In genomic region chr21:30256100-30256499, GRCh38 we compare ENCODE assay signal across 29 cellular contexts. TPM values are rescaled to one million over a fixed set of nuclear protein-coding genes. Genes with fewer than 3 reads are reported as not detected.
A peak's percentile ranks its signal among the peaks of the same experiment; 100 is the strongest.
DNase-seq lines count a peak whose midpoint lies in the region; ATAC-seq, FAIRE-seq and TF ChIP-seq lines count a peak whose summit lies in the region.
"Had no signal": no experiment of that assay in that cellular context is flagged by ENCODE, and none has a peak within 500 bp of the region (broad histone marks: within the 10 kb centered on the region; RNA-seq: fewer than 3 reads in every experiment).

No MANE protein-coding gene starts in this region.

- no peak overlapping the region for H3K27ac ChIP-seq in mammary epithelial cell (ENCODE audit: insufficient read depth, low read depth, low read length)
- peak overlapping the region; percentile 92 for H3K27ac ChIP-seq in foreskin keratinocyte
- H3K27ac ChIP-seq in HepG2 (ENCODE audit: extremely low read length, insufficient read depth, low read length) = no peak overlapping the region
- H3K27ac ChIP-seq: SJSA1 had no signal

- H2AFZ ChIP-seq in mammary epithelial cell (ENCODE audit: low read depth, low read length) (peak overlapping the region; percentile 51), HepG2 (ENCODE audit: low read length) (no peak overlapping the region)
- H2AFZ ChIP-seq: GM23338 had no signal

- no peaks in the 10 kb centered on the region for H3K27me3 ChIP-seq in mammary epithelial cell (ENCODE audit: insufficient read depth, low read length)
- no peaks in the 10 kb centered on the region for H3K27me3 ChIP-seq in foreskin keratinocyte
- no peaks in the 10 kb centered on the region for H3K27me3 ChIP-seq in HepG2 (ENCODE audit: control insufficient read depth in 1 of 2, insufficient read depth in 2 of 2, low read length in 2 of 2)
- H3K27me3 ChIP-seq: SJSA1 had no signal

- H3K36me3 ChIP-seq in mammary epithelial cell (ENCODE audit: insufficient read depth, low read length) = no peaks in the 10 kb centered on the region
- no peaks in the 10 kb centered on the region for H3K36me3 ChIP-seq in HepG2 (replicated peaks in 1 of 2; ENCODE audit: control insufficient read depth in 1 of 2, insufficient read depth in 2 of 2, low read length in 2 of 2)
- H3K36me3 ChIP-seq: SJSA1 had no signal

- H3K79me2 ChIP-seq in mammary epithelial cell (ENCODE audit: insufficient read depth, low read length) = no peaks in the 10 kb centered on the region
- H3K79me2 ChIP-seq in HepG2 (ENCODE audit: insufficient read depth, low read length) = no peaks in the 10 kb centered on the region

- FAIRE-seq in HepG2 (lab: Jason Lieb, UNC) = no peak
- FAIRE-seq: D721Med, GM18507, K562 had no signal

- peak; percentile 96 for ATAC-seq in foreskin keratinocyte
- no peak for ATAC-seq in HepG2
- ATAC-seq: GM23338, K562 had no signal

- POLR2A ChIA-PET in HepG2 (lab: Yijun Ruan, JAX) = no interaction called here

- 60% methylated on average over 4 of the region's 4 CpGs for WGBS in mammary epithelial cell (ENCODE audit: low coverage, missing lambda C conversion rate)
- 40% methylated on average over 4 of the region's 4 CpGs for WGBS in HepG2 (ENCODE audit: low lambda C conversion rate)

- no peak for TF ChIP-seq RAD21 in HepG2 (CRISPR knock-in tag; IDR thresholded peaks at IDR 0.05)

- TF ChIP-seq CTCF in mammary epithelial cell (conservative IDR thresholded peaks at IDR 0.05 in 1 of 2, IDR thresholded peaks at IDR 0.05 in 1 of 2; ENCODE audit: extremely low read depth in 1 of 2, insufficient read depth in 1 of 2, low read depth in 1 of 2, low read length in 2 of 2) = no peak
- no peak for TF ChIP-seq CTCF in foreskin keratinocyte (conservative IDR thresholded peaks at IDR 0.05)
- no peak for TF ChIP-seq CTCF in nephron progenitor cell (IDR thresholded peaks at IDR 0.05)
- no peak for TF ChIP-seq CTCF in HepG2 (CRISPR knock-in tag; IDR thresholded peaks at IDR 0.05)

- H3K4me1 Mint-ChIP-seq in nephron progenitor cell = peaks cover 5% of the 10 kb centered on the region
- H3K4me1 Mint-ChIP-seq: GM23338 had no signal

- no peaks in the 10 kb centered on the region for H3K27me3 Mint-ChIP-seq in nephron progenitor cell (ENCODE audit: low read depth, poor library complexity)

- H3K9ac ChIP-seq in mammary epithelial cell (ENCODE audit: insufficient read depth, low read length) (no peak overlapping the region), HepG2 (ENCODE audit: insufficient read depth, low read depth, low read length) (no peak overlapping the region)

- H3K4me3 ChIP-seq in mammary epithelial cell (replicated peaks in 1 of 3; ENCODE audit: insufficient read depth in 1 of 3, low read depth in 2 of 3, low read length in 3 of 3) = no peak overlapping the region
- no peak overlapping the region for H3K4me3 ChIP-seq in HepG2 (replicated peaks in 1 of 3; ENCODE audit: insufficient read depth in 1 of 3, low read depth in 2 of 3, low read length in 3 of 3)
- H3K4me3 ChIP-seq: GM23338, K562, SJSA1 had no signal

- in situ Hi-C loops in mammary epithelial cell (cut with MboI; ENCODE audit: low sequenced_read_pairs in 2 of 2) (no loop called here), HepG2 (cut with HindIII; ENCODE audit: extremely low pct_ligation_motif_present, low pct_unique_long_range_greater_than_20kb) (no loop called here)

- H4K20me1 ChIP-seq in mammary epithelial cell (ENCODE audit: insufficient read depth, low read length) = no peaks in the 10 kb centered on the region
- no peaks in the 10 kb centered on the region for H4K20me1 ChIP-seq in HepG2 (ENCODE audit: insufficient read depth, low read length)

- intact Hi-C loops in mammary epithelial cell (cut with micrococcal nuclease) (loop anchor here (2.0 kb wide), 1 partner anchor 49 kb away; no protein-coding TSS in a partner anchor), HepG2 (cut with micrococcal nuclease; ENCODE audit: unreplicated experiment) (no loop called here)

- no TSS peak for BruUV-seq in mammary epithelial cell (replicated peaks; lab: Mats Ljungman, UMichigan)
- BruUV-seq in HepG2 (replicated peaks; lab: Mats Ljungman, UMichigan) = no TSS peak

- peak; percentile 23 for DNase-seq in A172 (ENCODE audit: low spot score)
- peak; percentile 88 for DNase-seq in mammary epithelial cell
- DNase-seq in foreskin keratinocyte = peak in 1 of 2 donors; percentile 35
- DNase-seq in nephron progenitor cell = no peak
- no peak for DNase-seq in HepG2 (ENCODE audit: low spot score)
- DNase-seq in activated CD4-positive, CD25-positive, alpha-beta regulatory T cell (lab: John Stamatoyannopoulos, UW) = no peak
- DNase-seq in NCI-H1092 treated with DMSO at 0.1 percent for 48 hours (lab: John Stamatoyannopoulos, UW) = no peak
- no peak for DNase-seq in effector CD8-positive, alpha-beta T cell (lab: John Stamatoyannopoulos, UW)
- DNase-seq: 8988T; H9; HFFc6; Kasumi-1; MV-4-11; NCI-H2029; NCI-H446 treated with DMSO at 0.1 percent for 48 hours; NCI-H526; NCI-H82; NK-92 treated with Interleukin-12 subunit alpha and Interleukin-12 subunit beta, amount 100 ng/mL, for 24 hours; Right ventricle myocardium superior; RPMI8226 had no signal

- CTCF ChIA-PET in mammary epithelial cell (lab: Charles Lee; ENCODE audit: low non-redundant PET) = no interaction called here
- CTCF ChIA-PET in HepG2 (lab: Yijun Ruan, JAX; ENCODE audit: low intra/inter-chr PET ratio, low total read pairs) = no interaction called here

- H3K9me3 Mint-ChIP-seq in nephron progenitor cell = no peaks in the 10 kb centered on the region
- H3K9me3 Mint-ChIP-seq: GM23338, H9 had no signal

- H3K9me3 ChIP-seq in mammary epithelial cell (replicated peaks; ENCODE audit: insufficient read depth, low read length) (no peaks in the 10 kb centered on the region), HepG2 (ENCODE audit: low read length) (peaks cover 76% of the 10 kb centered on the region)
- H3K9me3 ChIP-seq: SJSA1 had no signal

- peak overlapping the region; percentile 81 for H3K27ac Mint-ChIP-seq in nephron progenitor cell
- H3K27ac Mint-ChIP-seq: GM23338, H9, HFFc6 had no signal

- H3K4me3 Mint-ChIP-seq in nephron progenitor cell = no peak overlapping the region
- H3K4me3 Mint-ChIP-seq: GM23338, H9, HFFc6 had no signal

- no peaks in the 10 kb centered on the region for H3K36me3 Mint-ChIP-seq in nephron progenitor cell (ENCODE audit: low read depth)

- TF ChIP-seq POLR2A in HepG2 (IDR thresholded peaks at IDR 0.05; ENCODE audit: insufficient read depth in 1 of 2, low read depth in 2 of 2, low read length in 2 of 2) = no peak

- TF ChIP-seq EP300 in HepG2 (IDR thresholded peaks at IDR 0.05; ENCODE audit: low read depth in 2 of 2, low read length in 2 of 2) = no peak
- TF ChIP-seq EP300 in HepG2 (CRISPR knock-in tag; IDR thresholded peaks at IDR 0.05; ENCODE audit: borderline replicate concordance) = no peak

- H3K4me1 ChIP-seq in mammary epithelial cell (ENCODE audit: insufficient read depth, low read length) (no peaks in the 10 kb centered on the region), foreskin keratinocyte (peaks cover 5% of the 10 kb centered on the region), HepG2 (ENCODE audit: insufficient read depth, low read length) (no peaks in the 10 kb centered on the region)
- H3K4me1 ChIP-seq: SJSA1 had no signal

- dilution Hi-C loops in mammary epithelial cell (cut with HindIII; ENCODE audit: low sequenced_read_pairs) = loop anchor here (25.0 kb wide), 1 partner anchor 219 kb away; no protein-coding TSS in a partner anchor

- no peak overlapping the region for H3K4me2 ChIP-seq in mammary epithelial cell (ENCODE audit: insufficient read depth, low read depth, low read length)
- H3K4me2 ChIP-seq in HepG2 (ENCODE audit: low read depth, low read length) = no peak overlapping the region
- H3K4me2 ChIP-seq: GM23338 had no signal

RNA-seq across cellular contexts. Expression of gene KRTAP24-1, which starts 26.6 kb away (rescaled TPM):
- total RNA-seq in A172 (2014; rRNA removed; shearing (Covaris generic)) = not detected in 2 replicates
- total RNA-seq in mammary epithelial cell (not detected), foreskin keratinocyte (not detected in 2 replicates), HepG2 (2016; rRNA removed; fragmentation: Illumina TruSeq; extraction: Trizol) (not detected in 2 replicates)
- polyA plus RNA-seq in mammary epithelial cell (not detected), foreskin keratinocyte (not detected in 2 replicates), HepG2 (2011; rRNA removed) (not detected in 2 replicates)
- not detected for polyA minus RNA-seq in mammary epithelial cell
- total RNA-seq in HepG2 (2016; cell fraction: cytosol; rRNA removed; fragmentation: Illumina TruSeq; extraction: Trizol; ENCODE audit: low read depth) = not detected in 2 replicates
- total RNA-seq in HepG2 (2016; cell fraction: insoluble cytoplasmic fraction; rRNA removed; fragmentation: Illumina TruSeq; extraction: Trizol) = not detected in 2 replicates
- not detected in 2 replicates for total RNA-seq in HepG2 (2016; cell fraction: membrane; rRNA removed; fragmentation: Illumina TruSeq; extraction: Trizol)
- total RNA-seq in HepG2 (2016; cell fraction: nucleus; rRNA removed; fragmentation: Illumina TruSeq; extraction: Trizol) = not detected in 2 replicates
- polyA plus RNA-seq in HepG2 (2011; cell fraction: cytosol; rRNA removed) = not detected in 2 replicates
- polyA plus RNA-seq in HepG2 (2011; cell fraction: nucleus; rRNA removed) = not detected in 2 replicates
- not detected in 2 replicates for polyA plus RNA-seq in HepG2 (2012)
- not detected in 2 replicates for polyA plus RNA-seq in HepG2 (2016; cell fraction: cytosol; fragmentation: Illumina TruSeq; extraction: Trizol; ENCODE audit: low read depth)
- not detected in 2 replicates for polyA plus RNA-seq in HepG2 (2016; cell fraction: insoluble cytoplasmic fraction; fragmentation: Illumina TruSeq; extraction: Trizol; ENCODE audit: low read depth)
- not detected in 2 replicates for polyA plus RNA-seq in HepG2 (2016; cell fraction: membrane; fragmentation: Illumina TruSeq; extraction: Trizol; ENCODE audit: low read depth)
- polyA plus RNA-seq in HepG2 (2016; cell fraction: nucleus; fragmentation: Illumina TruSeq; extraction: Trizol; ENCODE audit: insufficient read depth, low read depth) = not detected in 2 replicates
- polyA minus RNA-seq in HepG2 (2011; rRNA and poly(A)+ RNA removed; ENCODE audit: low replicate concordance) = not detected in 2 replicates
- polyA minus RNA-seq in HepG2 (2011; cell fraction: cytosol; rRNA and poly(A)+ RNA removed) = not detected in 2 replicates
- polyA minus RNA-seq in HepG2 (2011; cell fraction: nucleus; rRNA and poly(A)+ RNA removed) = not detected in 2 replicates
- total RNA-seq: G401, GM23338, H9, HFFc6, HT1080, K562, M059J, Right ventricle myocardium superior, SJSA1 had no signal
- polyA plus RNA-seq: BJ, GM23338, K562 had no signal

RNA-seq across cellular contexts. Expression of gene KRTAP25-1, which starts 33.2 kb away (rescaled TPM):
- total RNA-seq in A172 (2014; rRNA removed; shearing (Covaris generic)) = not detected in 2 replicates
- total RNA-seq in mammary epithelial cell = not detected
- polyA plus RNA-seq in mammary epithelial cell = not detected
- polyA minus RNA-seq in mammary epithelial cell = not detected
- not detected in 2 replicates for total RNA-seq in foreskin keratinocyte
- not detected in 2 replicates for polyA plus RNA-seq in foreskin keratinocyte
- total RNA-seq in HepG2 (2016; rRNA removed; fragmentation: Illumina TruSeq; extraction: Trizol) = not detected in 2 replicates
- not detected in 2 replicates for total RNA-seq in HepG2 (2016; cell fraction: cytosol; rRNA removed; fragmentation: Illumina TruSeq; extraction: Trizol; ENCODE audit: low read depth)
- total RNA-seq in HepG2 (2016; cell fraction: insoluble cytoplasmic fraction; rRNA removed; fragmentation: Illumina TruSeq; extraction: Trizol) = not detected in 2 replicates
- total RNA-seq in HepG2 (2016; cell fraction: membrane; rRNA removed; fragmentation: Illumina TruSeq; extraction: Trizol) = not detected in 2 replicates
- not detected in 2 replicates for total RNA-seq in HepG2 (2016; cell fraction: nucleus; rRNA removed; fragmentation: Illumina TruSeq; extraction: Trizol)
- polyA plus RNA-seq in HepG2 (2011; rRNA removed) = not detected in 2 replicates
- polyA plus RNA-seq in HepG2 (2011; cell fraction: cytosol; rRNA removed) = not detected in 2 replicates
- not detected in 2 replicates for polyA plus RNA-seq in HepG2 (2011; cell fraction: nucleus; rRNA removed)
- polyA plus RNA-seq in HepG2 (2012) = not detected in 2 replicates
- not detected in 2 replicates for polyA plus RNA-seq in HepG2 (2016; cell fraction: cytosol; fragmentation: Illumina TruSeq; extraction: Trizol; ENCODE audit: low read depth)
- polyA plus RNA-seq in HepG2 (2016; cell fraction: insoluble cytoplasmic fraction; fragmentation: Illumina TruSeq; extraction: Trizol; ENCODE audit: low read depth) = not detected in 2 replicates
- not detected in 2 replicates for polyA plus RNA-seq in HepG2 (2016; cell fraction: membrane; fragmentation: Illumina TruSeq; extraction: Trizol; ENCODE audit: low read depth)
- polyA plus RNA-seq in HepG2 (2016; cell fraction: nucleus; fragmentation: Illumina TruSeq; extraction: Trizol; ENCODE audit: insufficient read depth, low read depth) = not detected in 2 replicates
- not detected in 2 replicates for polyA minus RNA-seq in HepG2 (2011; rRNA and poly(A)+ RNA removed; ENCODE audit: low replicate concordance)
- polyA minus RNA-seq in HepG2 (2011; cell fraction: cytosol; rRNA and poly(A)+ RNA removed) = not detected in 2 replicates
- not detected in 2 replicates for polyA minus RNA-seq in HepG2 (2011; cell fraction: nucleus; rRNA and poly(A)+ RNA removed)
- total RNA-seq: G401, GM23338, H9, HFFc6, HT1080, K562, M059J, Right ventricle myocardium superior, SJSA1 had no signal
- polyA plus RNA-seq: BJ, GM23338, K562 had no signal

RNA-seq across cellular contexts. Expression of gene CLDN8, which starts 40.2 kb away (rescaled TPM):
- not detected in 2 replicates for total RNA-seq in A172 (2014; rRNA removed; shearing (Covaris generic))
- 1 to 10 TPM in 1 of 2 donors, not detected in 1; 1.3 TPM for total RNA-seq in mammary epithelial cell
- polyA plus RNA-seq in mammary epithelial cell = 0.06 TPM
- polyA minus RNA-seq in mammary epithelial cell = not detected
- total RNA-seq in foreskin keratinocyte = not detected in 2 replicates
- not detected in 2 replicates for polyA plus RNA-seq in foreskin keratinocyte
- total RNA-seq in HepG2 (2016; rRNA removed; fragmentation: Illumina TruSeq; extraction: Trizol) = not detected in 2 replicates
- not detected in 2 replicates for total RNA-seq in HepG2 (2016; cell fraction: cytosol; rRNA removed; fragmentation: Illumina TruSeq; extraction: Trizol; ENCODE audit: low read depth)
- not detected in 2 replicates for total RNA-seq in HepG2 (2016; cell fraction: insoluble cytoplasmic fraction; rRNA removed; fragmentation: Illumina TruSeq; extraction: Trizol)
- not detected in 2 replicates for total RNA-seq in HepG2 (2016; cell fraction: membrane; rRNA removed; fragmentation: Illumina TruSeq; extraction: Trizol)
- total RNA-seq in HepG2 (2016; cell fraction: nucleus; rRNA removed; fragmentation: Illumina TruSeq; extraction: Trizol) = not detected in 2 replicates
- polyA plus RNA-seq in HepG2 (2011; rRNA removed) = not detected in 2 replicates
- polyA plus RNA-seq in HepG2 (2011; cell fraction: cytosol; rRNA removed) = not detected in 2 replicates
- not detected in 2 replicates for polyA plus RNA-seq in HepG2 (2011; cell fraction: nucleus; rRNA removed)
- polyA plus RNA-seq in HepG2 (2012) = not detected in 2 replicates
- not detected in 2 replicates for polyA plus RNA-seq in HepG2 (2016; cell fraction: cytosol; fragmentation: Illumina TruSeq; extraction: Trizol; ENCODE audit: low read depth)
- polyA plus RNA-seq in HepG2 (2016; cell fraction: insoluble cytoplasmic fraction; fragmentation: Illumina TruSeq; extraction: Trizol; ENCODE audit: low read depth) = not detected in 2 replicates
- polyA plus RNA-seq in HepG2 (2016; cell fraction: membrane; fragmentation: Illumina TruSeq; extraction: Trizol; ENCODE audit: low read depth) = not detected in 2 replicates
- not detected in 2 replicates for polyA plus RNA-seq in HepG2 (2016; cell fraction: nucleus; fragmentation: Illumina TruSeq; extraction: Trizol; ENCODE audit: insufficient read depth, low read depth)
- polyA minus RNA-seq in HepG2 (2011; rRNA and poly(A)+ RNA removed; ENCODE audit: low replicate concordance) = not detected in 2 replicates
- not detected in 2 replicates for polyA minus RNA-seq in HepG2 (2011; cell fraction: cytosol; rRNA and poly(A)+ RNA removed)
- not detected in 2 replicates for polyA minus RNA-seq in HepG2 (2011; cell fraction: nucleus; rRNA and poly(A)+ RNA removed)
- total RNA-seq: G401, GM23338, H9, HFFc6, HT1080, K562, M059J, Right ventricle myocardium superior, SJSA1 had no signal
- polyA plus RNA-seq: BJ, GM23338, K562 had no signal

Comparison
In these comparisons a context has a peak if more than half of its experiments do, and no peak if none do; other contexts are left out.
1. DNase-seq: peak in A172 (single experiment) and mammary epithelial cell (single experiment); none in nephron progenitor cell (single experiment), HepG2 (single experiment), activated CD4-positive, CD25-positive, alpha-beta regulatory T cell (0 of 4), NCI-H1092 treated with DMSO at 0.1 percent for 48 hours (single experiment) and effector CD8-positive, alpha-beta T cell (single experiment).